2 cellular contexts compared by ENCODE assay signal in the genomic region with DNA sequence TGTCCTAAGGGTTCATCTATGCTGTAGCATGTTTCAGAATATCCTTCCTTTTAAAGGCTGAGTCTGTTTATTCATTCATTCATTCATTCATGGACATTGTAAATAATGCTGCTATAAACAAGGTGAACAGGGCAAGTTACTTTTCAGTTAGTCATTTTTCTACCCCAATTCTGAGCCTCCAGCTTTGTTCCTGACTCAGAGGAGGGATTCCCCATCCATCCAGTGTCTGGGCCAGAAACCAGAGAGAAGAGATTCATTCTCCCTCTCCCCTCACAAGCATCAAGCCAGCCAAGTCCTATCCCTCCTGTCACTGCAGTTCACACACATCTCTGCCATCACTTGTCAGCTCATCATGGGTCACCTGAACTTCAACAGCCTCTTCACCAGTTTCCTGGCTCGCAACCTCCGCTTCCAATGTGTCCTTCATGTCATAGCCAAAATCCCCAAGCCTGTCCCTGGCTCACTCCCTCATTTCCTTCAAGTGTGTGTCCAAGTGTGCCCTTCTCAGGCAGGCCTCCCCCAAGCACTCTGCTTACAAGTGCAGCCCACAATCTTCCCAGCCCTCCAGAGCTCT.
TF ChIP-seq lines count a peak whose summit lies in the region.

No MANE protein-coding gene starts in this region.

TF ChIP-seq in SK-N-SH, 30 proteins besides CTCF, POLR2A, EP300 and RAD21 (continues in another document):
- no peak for TF ChIP-seq GABPA (IDR thresholded peaks at IDR 0.05; ENCODE audit: low read depth)
- TF ChIP-seq RFX5 (IDR thresholded peaks at IDR 0.05; ENCODE audit: low read length) = no peak
- no peak for TF ChIP-seq NRF1 (IDR thresholded peaks at IDR 0.05; ENCODE audit: low read depth, low read length)
- TF ChIP-seq FOXM1 (IDR thresholded peaks at IDR 0.05; ENCODE audit: low read depth) = no peak
- TF ChIP-seq RXRA (IDR thresholded peaks at IDR 0.05; ENCODE audit: borderline replicate concordance, low read depth) = no peak
- TF ChIP-seq FOSL2 (IDR thresholded peaks at IDR 0.05; ENCODE audit: borderline replicate concordance, low read depth) = no peak; the same call in 1 of the 2 replicates
- no peak for TF ChIP-seq TEAD4 (IDR thresholded peaks at IDR 0.05; ENCODE audit: borderline replicate concordance, insufficient read depth)
- TF ChIP-seq RCOR1 (IDR thresholded peaks at IDR 0.05; ENCODE audit: low read length) = no peak
- TF ChIP-seq, protein P1, sequence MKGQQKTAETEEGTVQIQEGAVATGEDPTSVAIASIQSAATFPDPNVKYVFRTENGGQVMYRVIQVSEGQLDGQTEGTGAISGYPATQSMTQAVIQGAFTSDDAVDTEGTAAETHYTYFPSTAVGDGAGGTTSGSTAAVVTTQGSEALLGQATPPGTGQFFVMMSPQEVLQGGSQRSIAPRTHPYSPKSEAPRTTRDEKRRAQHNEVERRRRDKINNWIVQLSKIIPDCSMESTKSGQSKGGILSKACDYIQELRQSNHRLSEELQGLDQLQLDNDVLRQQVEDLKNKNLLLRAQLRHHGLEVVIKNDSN (IDR thresholded peaks at IDR 0.05; ENCODE audit: borderline replicate concordance, low read depth) = no peak
- TF ChIP-seq, protein P2, sequence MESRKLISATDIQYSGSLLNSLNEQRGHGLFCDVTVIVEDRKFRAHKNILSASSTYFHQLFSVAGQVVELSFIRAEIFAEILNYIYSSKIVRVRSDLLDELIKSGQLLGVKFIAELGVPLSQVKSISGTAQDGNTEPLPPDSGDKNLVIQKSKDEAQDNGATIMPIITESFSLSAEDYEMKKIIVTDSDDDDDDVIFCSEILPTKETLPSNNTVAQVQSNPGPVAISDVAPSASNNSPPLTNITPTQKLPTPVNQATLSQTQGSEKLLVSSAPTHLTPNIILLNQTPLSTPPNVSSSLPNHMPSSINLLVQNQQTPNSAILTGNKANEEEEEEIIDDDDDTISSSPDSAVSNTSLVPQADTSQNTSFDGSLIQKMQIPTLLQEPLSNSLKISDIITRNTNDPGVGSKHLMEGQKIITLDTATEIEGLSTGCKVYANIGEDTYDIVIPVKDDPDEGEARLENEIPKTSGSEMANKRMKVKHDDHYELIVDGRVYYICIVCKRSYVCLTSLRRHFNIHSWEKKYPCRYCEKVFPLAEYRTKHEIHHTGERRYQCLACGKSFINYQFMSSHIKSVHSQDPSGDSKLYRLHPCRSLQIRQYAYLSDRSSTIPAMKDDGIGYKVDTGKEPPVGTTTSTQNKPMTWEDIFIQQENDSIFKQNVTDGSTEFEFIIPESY (IDR thresholded peaks at IDR 0.05; ENCODE audit: borderline replicate concordance, low read depth) = no peak
- TF ChIP-seq YY1 (IDR thresholded peaks at IDR 0.05; ENCODE audit: low read depth) = no peak
- TF ChIP-seq, protein P3, sequence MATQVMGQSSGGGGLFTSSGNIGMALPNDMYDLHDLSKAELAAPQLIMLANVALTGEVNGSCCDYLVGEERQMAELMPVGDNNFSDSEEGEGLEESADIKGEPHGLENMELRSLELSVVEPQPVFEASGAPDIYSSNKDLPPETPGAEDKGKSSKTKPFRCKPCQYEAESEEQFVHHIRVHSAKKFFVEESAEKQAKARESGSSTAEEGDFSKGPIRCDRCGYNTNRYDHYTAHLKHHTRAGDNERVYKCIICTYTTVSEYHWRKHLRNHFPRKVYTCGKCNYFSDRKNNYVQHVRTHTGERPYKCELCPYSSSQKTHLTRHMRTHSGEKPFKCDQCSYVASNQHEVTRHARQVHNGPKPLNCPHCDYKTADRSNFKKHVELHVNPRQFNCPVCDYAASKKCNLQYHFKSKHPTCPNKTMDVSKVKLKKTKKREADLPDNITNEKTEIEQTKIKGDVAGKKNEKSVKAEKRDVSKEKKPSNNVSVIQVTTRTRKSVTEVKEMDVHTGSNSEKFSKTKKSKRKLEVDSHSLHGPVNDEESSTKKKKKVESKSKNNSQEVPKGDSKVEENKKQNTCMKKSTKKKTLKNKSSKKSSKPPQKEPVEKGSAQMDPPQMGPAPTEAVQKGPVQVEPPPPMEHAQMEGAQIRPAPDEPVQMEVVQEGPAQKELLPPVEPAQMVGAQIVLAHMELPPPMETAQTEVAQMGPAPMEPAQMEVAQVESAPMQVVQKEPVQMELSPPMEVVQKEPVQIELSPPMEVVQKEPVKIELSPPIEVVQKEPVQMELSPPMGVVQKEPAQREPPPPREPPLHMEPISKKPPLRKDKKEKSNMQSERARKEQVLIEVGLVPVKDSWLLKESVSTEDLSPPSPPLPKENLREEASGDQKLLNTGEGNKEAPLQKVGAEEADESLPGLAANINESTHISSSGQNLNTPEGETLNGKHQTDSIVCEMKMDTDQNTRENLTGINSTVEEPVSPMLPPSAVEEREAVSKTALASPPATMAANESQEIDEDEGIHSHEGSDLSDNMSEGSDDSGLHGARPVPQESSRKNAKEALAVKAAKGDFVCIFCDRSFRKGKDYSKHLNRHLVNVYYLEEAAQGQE (IDR thresholded peaks at IDR 0.05; ENCODE audit: low read depth, low read length) = no peak
- TF ChIP-seq EZH2phosphoT487 (IDR thresholded peaks at IDR 0.05; ENCODE audit: borderline replicate concordance, low read depth) = no peak
- TF ChIP-seq SMC3 (IDR thresholded peaks at IDR 0.05; ENCODE audit: low read depth, low read length) = no peak
- TF ChIP-seq, protein P4, sequence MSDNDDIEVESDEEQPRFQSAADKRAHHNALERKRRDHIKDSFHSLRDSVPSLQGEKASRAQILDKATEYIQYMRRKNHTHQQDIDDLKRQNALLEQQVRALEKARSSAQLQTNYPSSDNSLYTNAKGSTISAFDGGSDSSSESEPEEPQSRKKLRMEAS (IDR thresholded peaks at IDR 0.05; ENCODE audit: low read depth) = no peak
- no peak for TF ChIP-seq MXI1 (IDR thresholded peaks at IDR 0.05; ENCODE audit: low read depth, low read length)
- TF ChIP-seq FOXJ3 (CRISPR knock-in tag; IDR thresholded peaks at IDR 0.05) = no peak
- TF ChIP-seq TAF1 (IDR thresholded peaks at IDR 0.05; ENCODE audit: borderline replicate concordance, low read depth, low read length) = no peak
- TF ChIP-seq SIN3A (IDR thresholded peaks at IDR 0.05; ENCODE audit: borderline replicate concordance, low read depth, low read length) = peak; percentile 17; the same call in 1 of the 2 replicates
- TF ChIP-seq, protein P5, sequence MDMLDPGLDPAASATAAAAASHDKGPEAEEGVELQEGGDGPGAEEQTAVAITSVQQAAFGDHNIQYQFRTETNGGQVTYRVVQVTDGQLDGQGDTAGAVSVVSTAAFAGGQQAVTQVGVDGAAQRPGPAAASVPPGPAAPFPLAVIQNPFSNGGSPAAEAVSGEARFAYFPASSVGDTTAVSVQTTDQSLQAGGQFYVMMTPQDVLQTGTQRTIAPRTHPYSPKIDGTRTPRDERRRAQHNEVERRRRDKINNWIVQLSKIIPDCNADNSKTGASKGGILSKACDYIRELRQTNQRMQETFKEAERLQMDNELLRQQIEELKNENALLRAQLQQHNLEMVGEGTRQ (IDR thresholded peaks at IDR 0.05; ENCODE audit: borderline replicate concordance, low read depth, low read length) = no peak
- TF ChIP-seq ELF1 (IDR thresholded peaks at IDR 0.05) = no peak
- TF ChIP-seq, protein P6, sequence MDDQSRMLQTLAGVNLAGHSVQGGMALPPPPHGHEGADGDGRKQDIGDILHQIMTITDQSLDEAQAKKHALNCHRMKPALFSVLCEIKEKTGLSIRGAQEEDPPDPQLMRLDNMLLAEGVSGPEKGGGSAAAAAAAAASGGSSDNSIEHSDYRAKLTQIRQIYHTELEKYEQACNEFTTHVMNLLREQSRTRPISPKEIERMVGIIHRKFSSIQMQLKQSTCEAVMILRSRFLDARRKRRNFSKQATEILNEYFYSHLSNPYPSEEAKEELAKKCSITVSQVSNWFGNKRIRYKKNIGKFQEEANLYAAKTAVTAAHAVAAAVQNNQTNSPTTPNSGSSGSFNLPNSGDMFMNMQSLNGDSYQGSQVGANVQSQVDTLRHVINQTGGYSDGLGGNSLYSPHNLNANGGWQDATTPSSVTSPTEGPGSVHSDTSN (IDR thresholded peaks at IDR 0.05) = peak; percentile 22; the same call in 1 of the 2 replicates

TF ChIP-seq in SK-N-SH treated with all-trans-retinoic acid at 6 μM for 48 hours, 23 proteins besides CTCF, POLR2A, EP300 and RAD21:
- TF ChIP-seq ZNF8 (CRISPR knock-in tag; IDR thresholded peaks at IDR 0.05) (no peak), ARNTL (CRISPR knock-in tag; IDR thresholded peaks at IDR 0.05; ENCODE audit: borderline replicate concordance, low read depth) (no peak), CSDC2 (CRISPR knock-in tag; IDR thresholded peaks at IDR 0.05) (no peak), ISL1 (CRISPR knock-in tag; IDR thresholded peaks at IDR 0.05) (no peak), ZNF70 (CRISPR knock-in tag; IDR thresholded peaks at IDR 0.05) (no peak), ZFP3 (CRISPR knock-in tag; IDR thresholded peaks at IDR 0.05) (no peak), SNAI2 (CRISPR knock-in tag; IDR thresholded peaks at IDR 0.05) (no peak), ESRRG (CRISPR knock-in tag; IDR thresholded peaks at IDR 0.05) (no peak), ZNF565 (CRISPR knock-in tag; conservative IDR thresholded peaks at IDR 0.05; ENCODE audit: low read depth) (no peak), ZFP30 (CRISPR knock-in tag; IDR thresholded peaks at IDR 0.05) (no peak), GLIS3 (CRISPR knock-in tag; IDR thresholded peaks at IDR 0.05) (no peak), TOX (CRISPR knock-in tag; IDR thresholded peaks at IDR 0.05; ENCODE audit: borderline replicate concordance) (no peak)
- TF ChIP-seq, protein P7, sequence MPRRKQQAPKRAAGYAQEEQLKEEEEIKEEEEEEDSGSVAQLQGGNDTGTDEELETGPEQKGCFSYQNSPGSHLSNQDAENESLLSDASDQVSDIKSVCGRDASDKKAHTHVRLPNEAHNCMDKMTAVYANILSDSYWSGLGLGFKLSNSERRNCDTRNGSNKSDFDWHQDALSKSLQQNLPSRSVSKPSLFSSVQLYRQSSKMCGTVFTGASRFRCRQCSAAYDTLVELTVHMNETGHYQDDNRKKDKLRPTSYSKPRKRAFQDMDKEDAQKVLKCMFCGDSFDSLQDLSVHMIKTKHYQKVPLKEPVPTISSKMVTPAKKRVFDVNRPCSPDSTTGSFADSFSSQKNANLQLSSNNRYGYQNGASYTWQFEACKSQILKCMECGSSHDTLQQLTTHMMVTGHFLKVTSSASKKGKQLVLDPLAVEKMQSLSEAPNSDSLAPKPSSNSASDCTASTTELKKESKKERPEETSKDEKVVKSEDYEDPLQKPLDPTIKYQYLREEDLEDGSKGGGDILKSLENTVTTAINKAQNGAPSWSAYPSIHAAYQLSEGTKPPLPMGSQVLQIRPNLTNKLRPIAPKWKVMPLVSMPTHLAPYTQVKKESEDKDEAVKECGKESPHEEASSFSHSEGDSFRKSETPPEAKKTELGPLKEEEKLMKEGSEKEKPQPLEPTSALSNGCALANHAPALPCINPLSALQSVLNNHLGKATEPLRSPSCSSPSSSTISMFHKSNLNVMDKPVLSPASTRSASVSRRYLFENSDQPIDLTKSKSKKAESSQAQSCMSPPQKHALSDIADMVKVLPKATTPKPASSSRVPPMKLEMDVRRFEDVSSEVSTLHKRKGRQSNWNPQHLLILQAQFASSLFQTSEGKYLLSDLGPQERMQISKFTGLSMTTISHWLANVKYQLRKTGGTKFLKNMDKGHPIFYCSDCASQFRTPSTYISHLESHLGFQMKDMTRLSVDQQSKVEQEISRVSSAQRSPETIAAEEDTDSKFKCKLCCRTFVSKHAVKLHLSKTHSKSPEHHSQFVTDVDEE (CRISPR knock-in tag; IDR thresholded peaks at IDR 0.05) = no peak
- TF ChIP-seq, protein P8, sequence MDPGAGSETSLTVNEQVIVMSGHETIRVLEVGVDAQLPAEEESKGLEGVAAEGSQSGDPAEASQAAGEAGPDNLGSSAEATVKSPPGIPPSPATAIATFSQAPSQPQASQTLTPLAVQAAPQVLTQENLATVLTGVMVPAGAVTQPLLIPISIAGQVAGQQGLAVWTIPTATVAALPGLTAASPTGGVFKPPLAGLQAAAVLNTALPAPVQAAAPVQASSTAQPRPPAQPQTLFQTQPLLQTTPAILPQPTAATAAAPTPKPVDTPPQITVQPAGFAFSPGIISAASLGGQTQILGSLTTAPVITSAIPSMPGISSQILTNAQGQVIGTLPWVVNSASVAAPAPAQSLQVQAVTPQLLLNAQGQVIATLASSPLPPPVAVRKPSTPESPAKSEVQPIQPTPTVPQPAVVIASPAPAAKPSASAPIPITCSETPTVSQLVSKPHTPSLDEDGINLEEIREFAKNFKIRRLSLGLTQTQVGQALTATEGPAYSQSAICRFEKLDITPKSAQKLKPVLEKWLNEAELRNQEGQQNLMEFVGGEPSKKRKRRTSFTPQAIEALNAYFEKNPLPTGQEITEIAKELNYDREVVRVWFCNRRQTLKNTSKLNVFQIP (CRISPR knock-in tag; IDR thresholded peaks at IDR 0.05; ENCODE audit: borderline replicate concordance, low read depth) = no peak
- TF ChIP-seq, protein P9, sequence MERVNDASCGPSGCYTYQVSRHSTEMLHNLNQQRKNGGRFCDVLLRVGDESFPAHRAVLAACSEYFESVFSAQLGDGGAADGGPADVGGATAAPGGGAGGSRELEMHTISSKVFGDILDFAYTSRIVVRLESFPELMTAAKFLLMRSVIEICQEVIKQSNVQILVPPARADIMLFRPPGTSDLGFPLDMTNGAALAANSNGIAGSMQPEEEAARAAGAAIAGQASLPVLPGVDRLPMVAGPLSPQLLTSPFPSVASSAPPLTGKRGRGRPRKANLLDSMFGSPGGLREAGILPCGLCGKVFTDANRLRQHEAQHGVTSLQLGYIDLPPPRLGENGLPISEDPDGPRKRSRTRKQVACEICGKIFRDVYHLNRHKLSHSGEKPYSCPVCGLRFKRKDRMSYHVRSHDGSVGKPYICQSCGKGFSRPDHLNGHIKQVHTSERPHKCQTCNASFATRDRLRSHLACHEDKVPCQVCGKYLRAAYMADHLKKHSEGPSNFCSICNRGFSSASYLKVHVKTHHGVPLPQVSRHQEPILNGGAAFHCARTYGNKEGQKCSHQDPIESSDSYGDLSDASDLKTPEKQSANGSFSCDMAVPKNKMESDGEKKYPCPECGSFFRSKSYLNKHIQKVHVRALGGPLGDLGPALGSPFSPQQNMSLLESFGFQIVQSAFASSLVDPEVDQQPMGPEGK (CRISPR knock-in tag; IDR thresholded peaks at IDR 0.05; ENCODE audit: borderline replicate concordance) = no peak
